Comparison of ENCODE assay signal across 24 cellular contexts in the genomic region with DNA sequence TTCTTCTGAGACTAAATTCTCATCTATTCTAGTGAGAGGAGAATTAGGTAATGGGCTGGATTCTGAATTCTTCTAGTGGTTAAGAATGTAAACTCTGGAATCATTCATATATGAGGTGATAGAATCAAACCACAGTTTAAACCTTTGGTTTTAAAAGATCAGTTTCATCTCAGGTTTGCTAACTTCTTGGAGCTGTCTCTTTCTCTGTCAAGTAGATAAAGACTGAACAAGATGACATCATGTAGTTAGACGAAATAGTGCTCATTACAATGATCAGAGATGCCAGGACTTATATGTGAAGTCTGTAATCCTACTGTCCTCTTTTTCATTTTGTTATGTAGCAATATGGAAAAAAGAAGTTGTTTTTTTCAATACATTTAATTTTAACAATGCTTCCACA. TPM values are rescaled to one million over a fixed set of nuclear protein-coding genes. Genes with fewer than 3 reads are reported as not detected.
DNase-seq lines count a peak whose midpoint lies in the region; ATAC-seq and TF ChIP-seq lines count a peak whose summit lies in the region.
"Had no signal": no experiment of that assay in that cellular context is flagged by ENCODE, and none has a peak within 500 bp of the region (broad histone marks: within the 10 kb centered on the region; RNA-seq: fewer than 3 reads in every experiment).

No MANE protein-coding gene starts in this region.

- no peak overlapping the region for H3K9ac ChIP-seq in Loucy (ENCODE audit: low read depth, low read length, poor library complexity, severe bottlenecking)
- H3K9ac ChIP-seq: neural progenitor cell had no signal

- H3K4me1 Mint-ChIP-seq in activated CD4-positive, alpha-beta T cell treated with anti-CD3 and anti-CD28 coated beads, Interleukin-2, amount 10 ng/mL, durations not matched to agents 24 days and 14 days = peaks cover 33% of the 10 kb centered on the region
- peaks cover 31% of the 10 kb centered on the region for H3K4me1 Mint-ChIP-seq in stimulated activated effector memory CD8-positive, alpha-beta T cell treated with anti-CD3 and anti-CD28 coated beads, Interleukin-12 subunit alpha, Interleukin-12 subunit beta, amount 100 ng/mL, for 72 hours

- peaks cover 8% of the 10 kb centered on the region for H3K9me3 ChIP-seq in Loucy (ENCODE audit: insufficient read depth, low read depth, low read length)
- H3K9me3 ChIP-seq: left lung, prostate gland, upper lobe of right lung had no signal

- no peak overlapping the region for H3K4me3 Mint-ChIP-seq in activated CD4-positive, alpha-beta T cell treated with anti-CD3 and anti-CD28 coated beads, Interleukin-2, amount 10 ng/mL, durations not matched to agents 24 days and 14 days
- H3K4me3 Mint-ChIP-seq in stimulated activated effector memory CD8-positive, alpha-beta T cell treated with anti-CD3 and anti-CD28 coated beads, Interleukin-12 subunit alpha, Interleukin-12 subunit beta, amount 100 ng/mL, for 72 hours = peak overlapping the region; percentile 46
- H3K4me3 Mint-ChIP-seq: neural progenitor cell had no signal

- no peaks in the 10 kb centered on the region for H3K27me3 Mint-ChIP-seq in activated CD4-positive, alpha-beta T cell treated with anti-CD3 and anti-CD28 coated beads, Interleukin-2, amount 10 ng/mL, durations not matched to agents 24 days and 14 days

- H3K36me3 Mint-ChIP-seq in activated CD4-positive, alpha-beta T cell treated with anti-CD3 and anti-CD28 coated beads, Interleukin-2, amount 10 ng/mL, durations not matched to agents 24 days and 14 days (ENCODE audit: low read depth) = peaks cover 60% of the 10 kb centered on the region
- peaks cover 82% of the 10 kb centered on the region for H3K36me3 Mint-ChIP-seq in stimulated activated effector memory CD8-positive, alpha-beta T cell treated with anti-CD3 and anti-CD28 coated beads, Interleukin-12 subunit alpha, Interleukin-12 subunit beta, amount 100 ng/mL, for 72 hours

- H4K20me1 ChIP-seq in Loucy (ENCODE audit: insufficient read depth, low read length, poor library complexity, severe bottlenecking) = peaks cover 57% of the 10 kb centered on the region

- peak overlapping the region; percentile 53 for H3K27ac Mint-ChIP-seq in activated CD4-positive, alpha-beta T cell treated with anti-CD3 and anti-CD28 coated beads, Interleukin-2, amount 10 ng/mL, durations not matched to agents 24 days and 14 days
- H3K27ac Mint-ChIP-seq in stimulated activated effector memory CD8-positive, alpha-beta T cell treated with anti-CD3 and anti-CD28 coated beads, Interleukin-12 subunit alpha, Interleukin-12 subunit beta, amount 100 ng/mL, for 72 hours = peak overlapping the region; percentile 89
- H3K27ac Mint-ChIP-seq: neural progenitor cell had no signal

- peaks cover 26% of the 10 kb centered on the region for H3K4me1 ChIP-seq in Loucy (ENCODE audit: insufficient read depth, low read length, poor library complexity, severe bottlenecking)
- H3K4me1 ChIP-seq: prostate gland had no signal

- no peak for DNase-seq in activated CD4-positive, alpha-beta T cell treated with anti-CD3 and anti-CD28 coated beads, Interleukin-2, amount 10 ng/mL, durations not matched to agents 24 days and 14 days
- no peak for DNase-seq in activated CD4-positive, alpha-beta T cell treated with anti-CD3 and anti-CD28 coated beads, Interleukin-2, amount 50 U/mL, for 1 hour
- peak; percentile 55 for DNase-seq in amniotic epithelial cell (ENCODE audit: low read depth)
- DNase-seq in stimulated activated effector memory CD8-positive, alpha-beta T cell treated with anti-CD3 and anti-CD28 coated beads, Interleukin-12 subunit alpha, Interleukin-12 subunit beta, amount 100 ng/mL, for 72 hours (ENCODE audit: low spot score in 2 of 2) = no peak
- DNase-seq in NCI-H1048 (lab: John Stamatoyannopoulos, UW) = no peak
- DNase-seq in cardiac septum (ENCODE audit: low spot score) = no peak
- DNase-seq: activated effector memory CD4-positive, alpha-beta T cell treated with Interleukin-2 at 50 U/mL for 16 hours; C1 segment of cervical spinal cord; DMS 273 treated with DMSO at 0.1 percent for 48 hours; GF-D8; left lung; midbrain; NCI-H187; NCI-H446 treated with DMSO at 0.1 percent for 48 hours; stimulated activated CD4-positive, alpha-beta T cell treated with anti-CD3 and anti-CD28 coated beads, Interleukin-2, amount 100 ng/mL, for 48 hours; upper lobe of right lung had no signal

- no peak overlapping the region for H2AFZ ChIP-seq in Loucy (ENCODE audit: low read length)
- H2AFZ ChIP-seq: neural progenitor cell had no signal

- H3K27me3 ChIP-seq in Loucy (ENCODE audit: insufficient read depth, low read length, poor library complexity, severe bottlenecking) = no peaks in the 10 kb centered on the region
- H3K27me3 ChIP-seq: ascending aorta, left lung, neural progenitor cell, upper lobe of right lung had no signal

- intact Hi-C loops in activated CD4-positive, alpha-beta T cell treated with anti-CD3 and anti-CD28 coated beads, Interleukin-2, amount 10 ng/mL, durations not matched to agents 24 days and 14 days (cut with micrococcal nuclease) = no loop called here
- intact Hi-C loops in cardiac septum (cut with DNase I) = no loop called here

- H3K79me2 ChIP-seq in Loucy (ENCODE audit: insufficient read depth, low read length) = peaks cover 76% of the 10 kb centered on the region

- peak; percentile 55 for ATAC-seq in stimulated activated effector memory CD8-positive, alpha-beta T cell treated with anti-CD3 and anti-CD28 coated beads, Interleukin-12 subunit alpha, Interleukin-12 subunit beta, amount 100 ng/mL, for 72 hours
- no peak for ATAC-seq in GM19351 (IDR thresholded peaks at IDR 0.05; ENCODE audit: unreplicated experiment)
- ATAC-seq: left lung, upper lobe of right lung had no signal

- peaks cover 68% of the 10 kb centered on the region for H3K36me3 ChIP-seq in Loucy (ENCODE audit: insufficient read depth, low read length)

- peak overlapping the region; percentile 35 for H3K4me2 ChIP-seq in Loucy (ENCODE audit: low read depth, low read length, poor library complexity, severe bottlenecking)
- H3K4me2 ChIP-seq: neural progenitor cell had no signal

- no peaks in the 10 kb centered on the region for H3K9me2 ChIP-seq in Loucy (replicated peaks; ENCODE audit: low read depth, low read length)

- H3K4me3 ChIP-seq in Loucy (ENCODE audit: low read length, poor library complexity, severe bottlenecking) = no peak overlapping the region
- H3K4me3 ChIP-seq: ascending aorta, left lung, neural progenitor cell, prostate gland, upper lobe of right lung had no signal

- H3F3A ChIP-seq in Loucy (ENCODE audit: low read depth) = peaks cover 13% of the 10 kb centered on the region; the same call in 1 of the 2 replicates

- peaks cover 14% of the 10 kb centered on the region for H3K9me3 Mint-ChIP-seq in activated CD4-positive, alpha-beta T cell treated with anti-CD3 and anti-CD28 coated beads, Interleukin-2, amount 10 ng/mL, durations not matched to agents 24 days and 14 days
- H3K9me3 Mint-ChIP-seq in stimulated activated effector memory CD8-positive, alpha-beta T cell treated with anti-CD3 and anti-CD28 coated beads, Interleukin-12 subunit alpha, Interleukin-12 subunit beta, amount 100 ng/mL, for 72 hours = peaks cover 3% of the 10 kb centered on the region

- TF ChIP-seq CTCF in Loucy (conservative IDR thresholded peaks at IDR 0.05; ENCODE audit: low read length) = no peak

RNA-seq across cellular contexts. Expression of a gene that starts 4.9 kb away (rescaled TPM):
- 43.4 and 46.6 TPM in 2 replicates for total RNA-seq in activated CD4-positive, alpha-beta T cell treated with anti-CD3 and anti-CD28 coated beads, Interleukin-2, amount 10 ng/mL, durations not matched to agents 24 days and 14 days
- total RNA-seq in cardiac septum = 49.1 TPM

RNA-seq across cellular contexts. Expression of a gene that starts 12.7 kb away (rescaled TPM):
- total RNA-seq in activated CD4-positive, alpha-beta T cell treated with anti-CD3 and anti-CD28 coated beads, Interleukin-2, amount 10 ng/mL, durations not matched to agents 24 days and 14 days = not detected in 2 replicates
- total RNA-seq in cardiac septum = not detected
- total RNA-seq: ascending aorta, H1, left lung, prostate gland, RPMI7951, skeletal muscle tissue, upper lobe of right lung had no signal

RNA-seq across cellular contexts. Expression of a gene that starts 30.2 kb away (rescaled TPM):
- 63.2 and 68.2 TPM in 2 replicates for total RNA-seq in activated CD4-positive, alpha-beta T cell treated with anti-CD3 and anti-CD28 coated beads, Interleukin-2, amount 10 ng/mL, durations not matched to agents 24 days and 14 days
- 31.4 TPM for total RNA-seq in cardiac septum

RNA-seq across cellular contexts. Expression of a gene that starts 30.2 kb away (rescaled TPM):
- total RNA-seq in activated CD4-positive, alpha-beta T cell treated with anti-CD3 and anti-CD28 coated beads, Interleukin-2, amount 10 ng/mL, durations not matched to agents 24 days and 14 days = 24.3 and 28.9 TPM in 2 replicates
- total RNA-seq in cardiac septum = 24.2 TPM

RNA-seq across cellular contexts. Expression of a gene that starts 44.4 kb away (rescaled TPM):
- total RNA-seq in activated CD4-positive, alpha-beta T cell treated with anti-CD3 and anti-CD28 coated beads, Interleukin-2, amount 10 ng/mL, durations not matched to agents 24 days and 14 days = 44.5 and 46.7 TPM in 2 replicates
- total RNA-seq in cardiac septum = 17.9 TPM
